Comparison of ENCODE assay signal across 1 cellular context in genomic region chr11:130181295-130182272, GRCh38.
TF ChIP-seq lines count a peak whose summit lies in the region.

No MANE protein-coding gene starts in this region.

TF ChIP-seq in HepG2, 621 proteins besides CTCF, POLR2A, EP300 and RAD21 (continued from another document and continues in another):
- TF ChIP-seq ZFP91 (CRISPR knock-in tag; IDR thresholded peaks at IDR 0.05; ENCODE audit: borderline replicate concordance), result peak; percentile 58; the same call in 1 of the 2 replicates
- TF ChIP-seq MIER2 (CRISPR knock-in tag; IDR thresholded peaks at IDR 0.05), result no peak
- peak; percentile 61 for TF ChIP-seq PATZ1 (CRISPR knock-in tag; IDR thresholded peaks at IDR 0.05)
- no peak for TF ChIP-seq FOXA1 (IDR thresholded peaks at IDR 0.05)
- TF ChIP-seq FOXA1 (CRISPR knock-in tag; IDR thresholded peaks at IDR 0.05), result peak; percentile 63
- TF ChIP-seq ZNF790 (CRISPR knock-in tag; IDR thresholded peaks at IDR 0.05; ENCODE audit: borderline replicate concordance), result no peak
- peak; percentile 58; the same call in 1 of the 2 replicates for TF ChIP-seq ZNF580 (CRISPR knock-in tag; IDR thresholded peaks at IDR 0.05; ENCODE audit: borderline replicate concordance, low read depth)
- TF ChIP-seq ZNF746 (CRISPR knock-in tag; IDR thresholded peaks at IDR 0.05), result no peak
- TF ChIP-seq TBX3 (IDR thresholded peaks at IDR 0.05; ENCODE audit: borderline replicate concordance), result no peak
- no peak for TF ChIP-seq BATF2 (CRISPR knock-in tag; IDR thresholded peaks at IDR 0.05)
- no peak for TF ChIP-seq GLMP (CRISPR knock-in tag; IDR thresholded peaks at IDR 0.05; ENCODE audit: borderline replicate concordance)
- peak; percentile 37; the same call in 1 of the 2 replicates for TF ChIP-seq ZNF788 (CRISPR knock-in tag; IDR thresholded peaks at IDR 0.05; ENCODE audit: borderline replicate concordance)
- TF ChIP-seq MXD4 (CRISPR knock-in tag; IDR thresholded peaks at IDR 0.05), result no peak; the same call in 1 of the 2 replicates
- TF ChIP-seq TIGD3 (CRISPR knock-in tag; IDR thresholded peaks at IDR 0.05; ENCODE audit: borderline replicate concordance), result no peak; the same call in 1 of the 2 replicates
- TF ChIP-seq NFKBIZ (CRISPR knock-in tag; IDR thresholded peaks at IDR 0.05), result no peak; the same call in 1 of the 2 replicates
- TF ChIP-seq SETDB1 (CRISPR knock-in tag; IDR thresholded peaks at IDR 0.05; ENCODE audit: borderline replicate concordance), result no peak
- no peak for TF ChIP-seq TRAFD1 (CRISPR knock-in tag; IDR thresholded peaks at IDR 0.05; ENCODE audit: borderline replicate concordance)
- TF ChIP-seq BORCS8-MEF2B (CRISPR knock-in tag; IDR thresholded peaks at IDR 0.05), result 0 out of 2 replicates have a peak, but pooled peaks have one; percentile 9
- TF ChIP-seq ZNF296 (CRISPR knock-in tag; conservative IDR thresholded peaks at IDR 0.05), result no peak
- TF ChIP-seq ZC3H4 (CRISPR knock-in tag; IDR thresholded peaks at IDR 0.05; ENCODE audit: borderline replicate concordance), result no peak
- TF ChIP-seq ZNF839 (CRISPR knock-in tag; IDR thresholded peaks at IDR 0.05; ENCODE audit: borderline replicate concordance), result no peak
- TF ChIP-seq ZNF230 (CRISPR knock-in tag; IDR thresholded peaks at IDR 0.05), result no peak
- TF ChIP-seq RFX1 (IDR thresholded peaks at IDR 0.05), result no peak
- TF ChIP-seq FOXK1 (CRISPR knock-in tag; IDR thresholded peaks at IDR 0.05; ENCODE audit: borderline replicate concordance, low read depth), result peak; percentile 58; the same call in 1 of the 2 replicates
- no peak for TF ChIP-seq ZNF713 (CRISPR knock-in tag; IDR thresholded peaks at IDR 0.05)
- TF ChIP-seq ZNF414 (CRISPR knock-in tag; IDR thresholded peaks at IDR 0.05), result peak; percentile 74; the same call in 1 of the 2 replicates
- no peak for TF ChIP-seq ZKSCAN1 (IDR thresholded peaks at IDR 0.05; ENCODE audit: low read length)
- no peak; the same call in 1 of the 2 replicates for TF ChIP-seq ZBTB7A (CRISPR knock-in tag; IDR thresholded peaks at IDR 0.05)
- 0 out of 2 replicates have a peak, but pooled peaks have one; percentile 32 for TF ChIP-seq ZMYM2 (CRISPR knock-in tag; IDR thresholded peaks at IDR 0.05)
- no peak for TF ChIP-seq ZXDC (CRISPR knock-in tag; IDR thresholded peaks at IDR 0.05)
- TF ChIP-seq EED (CRISPR knock-in tag; IDR thresholded peaks at IDR 0.05), result no peak
- no peak; the same call in 1 of the 2 replicates for TF ChIP-seq FOXO1 (CRISPR knock-in tag; IDR thresholded peaks at IDR 0.05)
- no peak for TF ChIP-seq SSRP1 (CRISPR knock-in tag; IDR thresholded peaks at IDR 0.05)
- peak; percentile 13; the same call in 1 of the 2 replicates for TF ChIP-seq HNRNPUL1 (IDR thresholded peaks at IDR 0.05; ENCODE audit: low read depth, low read length)
- TF ChIP-seq FOXA3 (CRISPR knock-in tag; IDR thresholded peaks at IDR 0.05), result peak; percentile 84
- peak; percentile 85 for TF ChIP-seq ZNF772 (CRISPR knock-in tag; IDR thresholded peaks at IDR 0.05)
- TF ChIP-seq TBP (CRISPR knock-in tag; IDR thresholded peaks at IDR 0.05), result no peak
- TF ChIP-seq ZNF547 (CRISPR knock-in tag; IDR thresholded peaks at IDR 0.05), result 0 out of 2 replicates have a peak, but pooled peaks have one; percentile 10
- peak; percentile 79; the same call in 1 of the 2 replicates for TF ChIP-seq ZBTB3 (CRISPR knock-in tag; IDR thresholded peaks at IDR 0.05; ENCODE audit: borderline replicate concordance, low read depth)
- TF ChIP-seq MIXL1 (CRISPR knock-in tag; IDR thresholded peaks at IDR 0.05), result peak; percentile 91
- TF ChIP-seq TP53 (CRISPR knock-in tag; conservative IDR thresholded peaks at IDR 0.05), result no peak
- TF ChIP-seq EZH2 (conservative IDR thresholded peaks at IDR 0.05; ENCODE audit: low read depth, low read length), result no peak
- no peak for TF ChIP-seq ZBTB25 (CRISPR knock-in tag; IDR thresholded peaks at IDR 0.05)
- TF ChIP-seq ZNF749 (CRISPR knock-in tag; IDR thresholded peaks at IDR 0.05; ENCODE audit: borderline replicate concordance), result peak; percentile 93
- no peak for TF ChIP-seq ZNF747 (CRISPR knock-in tag; IDR thresholded peaks at IDR 0.05; ENCODE audit: borderline replicate concordance)
- TF ChIP-seq ZBTB39 (CRISPR knock-in tag; IDR thresholded peaks at IDR 0.05), result no peak
